Comparison of ENCODE assay signal across 10 cellular contexts in genomic region chr22:28977481-28977971, GRCh38.
DNase-seq lines count a peak whose midpoint lies in the region; ATAC-seq and TF ChIP-seq lines count a peak whose summit lies in the region.
"Had no signal": no experiment of that assay in that cellular context is flagged by ENCODE, and none has a peak within 500 bp of the region (broad histone marks: within the 10 kb centered on the region; RNA-seq: fewer than 3 reads in every experiment).

No MANE protein-coding gene starts in this region.

- H3K9ac ChIP-seq in SK-N-SH, result peak overlapping the region; percentile 8; the same call in 1 of the 2 replicates

- H3K4me1 Mint-ChIP-seq in nephron progenitor cell, result peaks cover 48% of the 10 kb centered on the region

- POLR2A ChIA-PET in SK-N-SH (lab: Yijun Ruan, JAX), result no interaction called here

- H3K27ac Mint-ChIP-seq in nephron progenitor cell, result peak overlapping the region; percentile 95
- H3K27ac Mint-ChIP-seq: CD8-positive, alpha-beta T cell had no signal

- no peaks in the 10 kb centered on the region for H3K9me3 ChIP-seq in SK-N-SH

- peak overlapping the region in 1 of 2 experiments; percentile 61; a peak in 2 of 4 replicates for H3K27ac ChIP-seq in SK-N-SH (ENCODE audit: low read depth in 2 of 2, low read length in 1 of 2)

- peaks cover 12 to 23% of the 10 kb centered on the region in 2 experiments for H3K4me1 ChIP-seq in SK-N-SH (ENCODE audit: control insufficient read depth in 1 of 2, insufficient read depth in 2 of 2, low read depth in 1 of 2, low read length in 1 of 2)

- no peak for TF ChIP-seq RAD21 in SK-N-SH (IDR thresholded peaks at IDR 0.05; ENCODE audit: low read length)

- H3K4me3 Mint-ChIP-seq in nephron progenitor cell, result peak overlapping the region; percentile 37
- H3K4me3 Mint-ChIP-seq: CD8-positive, alpha-beta T cell had no signal

- no peaks in the 10 kb centered on the region for H3K27me3 Mint-ChIP-seq in nephron progenitor cell (ENCODE audit: low read depth, poor library complexity)

- peak overlapping the region; percentile 47 for H3K4me2 ChIP-seq in SK-N-SH

- H3K36me3 ChIP-seq in SK-N-SH (replicated peaks in 1 of 2; ENCODE audit: control insufficient read depth in 1 of 2, insufficient read depth in 2 of 2, low read length in 1 of 2), result no peaks in the 10 kb centered on the region

- peaks cover 17% of the 10 kb centered on the region for H3K36me3 Mint-ChIP-seq in nephron progenitor cell (ENCODE audit: low read depth)
- H3K36me3 Mint-ChIP-seq: CD8-positive, alpha-beta T cell had no signal

- no peak for TF ChIP-seq EP300 in SK-N-SH (IDR thresholded peaks at IDR 0.05; ENCODE audit: borderline replicate concordance in 1 of 2, low read depth in 1 of 2, low read length in 1 of 2)

- TF ChIP-seq CTCF in SK-N-SH (IDR thresholded peaks at IDR 0.05) (no peak), fibroblast of pulmonary artery (IDR thresholded peaks at IDR 0.05; ENCODE audit: low read length, missing control alignments) (peak; percentile 2), nephron progenitor cell (IDR thresholded peaks at IDR 0.05) (no peak)

- H3K9me2 ChIP-seq in SK-N-SH, result no peaks in the 10 kb centered on the region

- ATAC-seq in GM18867 (IDR thresholded peaks at IDR 0.05; ENCODE audit: unreplicated experiment) (no peak), HG02623 (IDR thresholded peaks at IDR 0.05; ENCODE audit: unreplicated experiment) (no peak)
- ATAC-seq: CD8-positive, alpha-beta T cell had no signal

- no peaks in the 10 kb centered on the region for H3K9me3 Mint-ChIP-seq in nephron progenitor cell
- H3K9me3 Mint-ChIP-seq: CD8-positive, alpha-beta T cell had no signal

- CTCF ChIA-PET in SK-N-SH (lab: Yijun Ruan, JAX), result no interaction called here

- 55% methylated on average over 5 of the region's 5 CpGs for WGBS in SK-N-SH (ENCODE audit: low lambda C conversion rate)

- H2AFZ ChIP-seq in SK-N-SH (ENCODE audit: low read depth), result no peak overlapping the region

- H4K20me1 ChIP-seq in SK-N-SH (ENCODE audit: insufficient read depth), result no peaks in the 10 kb centered on the region

- no peak overlapping the region; a peak in 1 of 4 replicates for H3K4me3 ChIP-seq in SK-N-SH (ENCODE audit: low read depth in 2 of 2, low read length in 1 of 2)
- peak overlapping the region; percentile 34 for H3K4me3 ChIP-seq in fibroblast of pulmonary artery (replicated peaks; ENCODE audit: low read depth, low read length)

- no peaks in the 10 kb centered on the region for H3K27me3 ChIP-seq in SK-N-SH (ENCODE audit: insufficient read depth)

- DNase-seq in AG08395 (ENCODE audit: low spot score), result peak; percentile 24
- no peak for DNase-seq in SK-N-SH
- DNase-seq in fibroblast of pulmonary artery (ENCODE audit: low read depth), result peak; percentile 20
- no peak for DNase-seq in nephron progenitor cell
- no peak for DNase-seq in NCI-H2107 (lab: John Stamatoyannopoulos, UW)
- no peak for DNase-seq in Ammon's horn (ENCODE audit: low spot score)
- DNase-seq: CD8-positive, alpha-beta T cell; NCI-H2081 had no signal

- H3F3A ChIP-seq in SK-N-SH (replicated peaks; ENCODE audit: insufficient read depth), result peaks cover 4% of the 10 kb centered on the region

- H3K79me2 ChIP-seq in SK-N-SH (ENCODE audit: insufficient read depth), result peaks cover 19% of the 10 kb centered on the region; the same call in 1 of the 2 replicates

TF ChIP-seq in SK-N-SH, 30 proteins besides CTCF, POLR2A, EP300 and RAD21:
- TF ChIP-seq MAX (IDR thresholded peaks at IDR 0.05; ENCODE audit: low read depth) (no peak), RCOR1 (IDR thresholded peaks at IDR 0.05; ENCODE audit: low read length) (no peak), JUND (IDR thresholded peaks at IDR 0.05) (no peak), MEF2A (IDR thresholded peaks at IDR 0.05; ENCODE audit: borderline replicate concordance, low read depth) (no peak), GATA2 (CRISPR knock-in tag; IDR thresholded peaks at IDR 0.05) (no peak), REST (IDR thresholded peaks at IDR 0.05; ENCODE audit: low read depth, low read length) (no peak), YY1 (IDR thresholded peaks at IDR 0.05; ENCODE audit: low read depth) (no peak), MXI1 (IDR thresholded peaks at IDR 0.05; ENCODE audit: low read depth, low read length) (no peak), ZBTB33 (IDR thresholded peaks at IDR 0.05; ENCODE audit: borderline replicate concordance, low read depth) (no peak), CHD2 (IDR thresholded peaks at IDR 0.05; ENCODE audit: low read length, partially characterized antibody) (no peak), TAF1 (IDR thresholded peaks at IDR 0.05; ENCODE audit: borderline replicate concordance, low read depth, low read length) (no peak), POLR2AphosphoS5 (IDR thresholded peaks at IDR 0.05; ENCODE audit: low read depth, low read length) (no peak), SIN3A (IDR thresholded peaks at IDR 0.05; ENCODE audit: borderline replicate concordance, low read depth, low read length) (no peak), FOSL2 (IDR thresholded peaks at IDR 0.05; ENCODE audit: borderline replicate concordance, low read depth) (no peak), SMC3 (IDR thresholded peaks at IDR 0.05; ENCODE audit: low read depth, low read length) (no peak), PBX3 (IDR thresholded peaks at IDR 0.05) (no peak), EZH2phosphoT487 (IDR thresholded peaks at IDR 0.05; ENCODE audit: borderline replicate concordance, low read depth) (no peak)

Comparison
In these comparisons a context has a peak if more than half of its experiments do, and no peak if none do; other contexts are left out.
1. DNase-seq: peak in AG08395 (single experiment) and fibroblast of pulmonary artery (single experiment); none in SK-N-SH (single experiment), nephron progenitor cell (single experiment), NCI-H2107 (single experiment) and Ammon's horn (single experiment).